ENCODE assay signal across 16 cellular contexts in the genomic region with DNA sequence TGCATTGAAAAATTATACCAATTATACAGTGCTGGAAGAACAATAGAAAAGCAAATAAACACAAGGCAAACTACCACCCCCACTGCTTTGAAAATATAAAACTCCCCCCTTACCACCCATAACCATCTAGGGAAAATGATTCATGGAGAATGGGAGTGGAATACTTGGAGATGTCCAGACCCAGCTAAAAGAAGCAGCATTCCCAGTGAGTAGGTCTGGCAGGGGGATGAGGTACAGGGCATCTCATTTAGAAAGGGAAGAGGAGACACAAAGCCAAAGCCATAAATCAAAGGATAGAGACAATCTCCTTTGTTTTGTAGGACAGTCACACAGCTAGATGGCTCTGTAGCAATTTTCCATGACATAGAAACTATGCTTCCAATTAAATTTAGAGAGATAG. TPM values are rescaled to one million over a fixed set of nuclear protein-coding genes. Genes with fewer than 3 reads are reported as not detected.
DNase-seq lines count a peak whose midpoint lies in the region; ATAC-seq, FAIRE-seq and TF ChIP-seq lines count a peak whose summit lies in the region.
"Had no signal": no experiment of that assay in that cellular context is flagged by ENCODE, and none has a peak within 500 bp of the region (broad histone marks: within the 10 kb centered on the region; RNA-seq: fewer than 3 reads in every experiment).

No MANE protein-coding gene starts in this region.

- H3K36me3 ChIP-seq in GM12878 (ENCODE audit: control insufficient read depth in 2 of 2, insufficient read depth in 2 of 2, low read length in 1 of 2) (peaks cover 28 to 50% of the 10 kb centered on the region in 2 experiments), mesodermal cell (ENCODE audit: control insufficient read depth, insufficient read depth, low read length) (peaks cover 99% of the 10 kb centered on the region)

- ATAC-seq in GM12878, result no peak
- no peak for ATAC-seq in effector memory CD8-positive, alpha-beta T cell (replicated peaks)
- ATAC-seq in activated T-cell treated with anti-CD3 and anti-CD28 coated beads, Interleukin-2, amount 50 U/mL, for 4 hours, result no peak
- ATAC-seq: T-cell had no signal

- no peak overlapping the region for H3K9ac ChIP-seq in GM12878 (ENCODE audit: control insufficient read depth, insufficient read depth, low read length)
- H3K9ac ChIP-seq: BLaER1 treated with 17β-estradiol and CSF1 and Interleukin-3, amounts not matched to agents 10 nM and 100 nM had no signal

- no peak overlapping the region for H2AFZ ChIP-seq in GM12878 (ENCODE audit: control insufficient read depth, low read depth, low read length)

- H3K4me1 ChIP-seq in GM12878 (ENCODE audit: control insufficient read depth, insufficient read depth, low read length), result peaks cover 5% of the 10 kb centered on the region
- peaks cover 21% of the 10 kb centered on the region for H3K4me1 ChIP-seq in mesodermal cell (ENCODE audit: control insufficient read depth, insufficient read depth, low read length, poor library complexity, severe bottlenecking)

- no peaks in the 10 kb centered on the region for H3K9me3 Mint-ChIP-seq in effector memory CD8-positive, alpha-beta T cell
- H3K9me3 Mint-ChIP-seq in activated T-cell treated with anti-CD3 and anti-CD28 coated beads, Interleukin-2, amount 50 U/mL, for 4 hours, result no peaks in the 10 kb centered on the region
- H3K9me3 Mint-ChIP-seq: T-cell had no signal

- H3K27ac ChIP-seq in GM12878 (ENCODE audit: control insufficient read depth, insufficient read depth) (0 out of 2 replicates have a peak overlapping the region, but pooled peaks have one; percentile 17), mesodermal cell (ENCODE audit: low read depth, low read length, severe bottlenecking) (peak overlapping the region; percentile 38)
- H3K27ac ChIP-seq: BLaER1 treated with 17β-estradiol and CSF1 and Interleukin-3, amounts not matched to agents 10 nM and 100 nM had no signal

- intact Hi-C loops in GM12878 (cut with micrococcal nuclease; ENCODE audit: unreplicated experiment), result no loop called here

- H3K4me1 Mint-ChIP-seq in effector memory CD8-positive, alpha-beta T cell (ENCODE audit: low read depth in 2 of 2), result peaks cover 0 to 3% of the 10 kb centered on the region in 2 donors
- no peaks in the 10 kb centered on the region for H3K4me1 Mint-ChIP-seq in activated T-cell treated with anti-CD3 and anti-CD28 coated beads, Interleukin-2, amount 50 U/mL, for 4 hours (ENCODE audit: low read depth)
- H3K4me1 Mint-ChIP-seq: T-cell had no signal

- H3K36me3 Mint-ChIP-seq in effector memory CD8-positive, alpha-beta T cell (ENCODE audit: insufficient read depth), result peaks cover 55% of the 10 kb centered on the region
- peaks cover 50% of the 10 kb centered on the region for H3K36me3 Mint-ChIP-seq in activated T-cell treated with anti-CD3 and anti-CD28 coated beads, Interleukin-2, amount 50 U/mL, for 4 hours (ENCODE audit: insufficient read depth)

- no peak for TF ChIP-seq RAD21 in GM12878 (IDR thresholded peaks at IDR 0.05; ENCODE audit: insufficient read depth, low read depth, low read length)

- no TSS peak for BruUV-seq in GM12878 (replicated peaks; lab: Mats Ljungman, UMichigan)

- H3K9me3 ChIP-seq in GM12878 (replicated peaks; ENCODE audit: control insufficient read depth, insufficient read depth, low read length), result no peaks in the 10 kb centered on the region
- no peaks in the 10 kb centered on the region for H3K9me3 ChIP-seq in mesodermal cell (ENCODE audit: control insufficient read depth, low read length)

- H3K4me3 ChIP-seq in GM12878 (no peak overlapping the region), mesodermal cell (ENCODE audit: extremely low read depth, insufficient read depth, low read length, poor library complexity, severe bottlenecking) (no peak overlapping the region)
- H3K4me3 ChIP-seq: BLaER1 treated with 17β-estradiol and CSF1 and Interleukin-3, amounts not matched to agents 10 nM and 100 nM had no signal

- no peaks in the 10 kb centered on the region for H4K20me1 ChIP-seq in GM12878 (ENCODE audit: control insufficient read depth, insufficient read depth)
- H4K20me1 ChIP-seq: BLaER1 treated with 17β-estradiol and CSF1 and Interleukin-3, amounts not matched to agents 10 nM and 100 nM had no signal

- TF ChIP-seq EP300 in GM12878 (IDR thresholded peaks at IDR 0.05; ENCODE audit: borderline replicate concordance in 1 of 2, control insufficient read depth in 1 of 2, low read depth in 2 of 2, low read length in 2 of 2), result no peak

- no peak for FAIRE-seq in GM12878 (lab: Jason Lieb, UNC)
- FAIRE-seq: islet of Langerhans had no signal

- no peak for TF ChIP-seq POLR2A in GM12878 (IDR thresholded peaks at IDR 0.05; ENCODE audit: low read depth, low read length)

- H3K79me2 ChIP-seq in GM12878 (ENCODE audit: control insufficient read depth, insufficient read depth, low read length), result no peaks in the 10 kb centered on the region

- CTCF ChIA-PET in GM12878 (lab: Yijun Ruan, JAX), result interaction anchor here (0.6 to 1.0 kb wide), 2 partner anchors 32 to 90 kb away, joined by 3 read pairs; no protein-coding TSS in a partner anchor

- no peak overlapping the region for H3K4me2 ChIP-seq in GM12878 (ENCODE audit: control insufficient read depth, insufficient read depth)
- H3K4me2 ChIP-seq: BLaER1 treated with 17β-estradiol and CSF1 and Interleukin-3, amounts not matched to agents 10 nM and 100 nM had no signal

- no peaks in the 10 kb centered on the region for H3K27me3 ChIP-seq in GM12878 (replicated peaks in 1 of 2; ENCODE audit: control insufficient read depth in 2 of 2, insufficient read depth in 2 of 2, low read length in 1 of 2)
- H3K27me3 ChIP-seq: BLaER1 treated with 17β-estradiol and CSF1 and Interleukin-3, amounts not matched to agents 10 nM and 100 nM had no signal

- in situ Hi-C loops in GM12878 (cut with MboI), result no loop called here

- no peak overlapping the region for H3K4me3 Mint-ChIP-seq in effector memory CD8-positive, alpha-beta T cell
- H3K4me3 Mint-ChIP-seq in activated T-cell treated with anti-CD3 and anti-CD28 coated beads, Interleukin-2, amount 50 U/mL, for 4 hours, result no peak overlapping the region
- H3K4me3 Mint-ChIP-seq: T-cell had no signal

- H3K27me3 Mint-ChIP-seq in effector memory CD8-positive, alpha-beta T cell, result no peaks in the 10 kb centered on the region
- H3K27me3 Mint-ChIP-seq in activated T-cell treated with anti-CD3 and anti-CD28 coated beads, Interleukin-2, amount 50 U/mL, for 4 hours (ENCODE audit: low read depth), result no peaks in the 10 kb centered on the region
- H3K27me3 Mint-ChIP-seq: progenitor cell of endocrine pancreas, T-cell had no signal

- SMC1A ChIA-PET in GM12878 (lab: Charles Lee; ENCODE audit: uncharacterized antibody, unreplicated experiment), result interaction anchor here (0.5 to 2.7 kb wide), 7 partner anchors 12 to 228 kb away, joined by 3 to 13 read pairs (median 4); no protein-coding TSS in a partner anchor

- RAD21 ChIA-PET in GM12878 (lab: Charles Lee; ENCODE audit: unreplicated experiment), result interaction anchor here (0.7 to 0.9 kb wide), 2 partner anchors 12 to 17 kb away, joined by 3 read pairs; no protein-coding TSS in a partner anchor

- no peak for TF ChIP-seq CTCF in GM12878 (IDR thresholded peaks at IDR 0.05 in 2 of 3, conservative IDR thresholded peaks at IDR 0.05 in 1 of 3; ENCODE audit: control insufficient read depth in 2 of 3, extremely low read depth in 1 of 3, insufficient read depth in 1 of 3, low read depth in 3 of 3, low read length in 3 of 3)

- no peak overlapping the region for H3K27ac Mint-ChIP-seq in effector memory CD8-positive, alpha-beta T cell
- H3K27ac Mint-ChIP-seq: progenitor cell of endocrine pancreas, T-cell had no signal

- DNase-seq in AG20443 (ENCODE audit: low spot score) (peak; percentile 18), NCI-H69 (lab: John Stamatoyannopoulos, UW) (peak; percentile 63), GM12878 (ENCODE audit: low read depth, low spot score) (no peak), iPS-NIHi7 (ENCODE audit: extremely low spot score) (no peak)
- no peak for DNase-seq in effector memory CD8-positive, alpha-beta T cell
- DNase-seq in activated naive CD4-positive, alpha-beta T cell treated with Interleukin-2 at 50 U/mL for 16 hours, result no peak
- DNase-seq in activated T-cell treated with anti-CD3 and anti-CD28 coated beads, Interleukin-2, amount 50 U/mL, for 4 hours, result no peak
- DNase-seq: activated T-cell treated with anti-CD3 and anti-CD28 coated beads, Interleukin-2, amount 50 U/mL, for 1 hour; anterior cingulate cortex; GF-D8; NCI-H2171 treated with DMSO at 0.1 percent for 48 hours; T-cell had no signal

- POLR2A ChIA-PET in GM12878 (lab: Charles Lee), result no interaction called here

TF ChIP-seq in GM12878, 131 proteins besides CTCF, POLR2A, EP300 and RAD21 (continues in another document):
- no peak for TF ChIP-seq RCOR1 (conservative IDR thresholded peaks at IDR 0.05; ENCODE audit: low read depth, low read length)

RNA-seq across cellular contexts. Expression of a gene that starts 36.0 kb away (rescaled TPM):
- 101 and 104 TPM in 2 replicates for total RNA-seq in GM12878 (2013; cell fraction: nucleolus; rRNA removed)
- 23.3 and 29.9 TPM in 2 replicates for total RNA-seq in GM12878 (2014; rRNA removed)
- 26.8 and 29.9 TPM in 2 replicates for total RNA-seq in GM12878 (2014; rRNA removed; fragmentation: Illumina TruSeq; extraction: Trizol)
- 15.9 and 17.7 TPM in 2 replicates for total RNA-seq in GM12878 (2021)
- polyA plus RNA-seq in GM12878 (2011; ENCODE audit: low read depth), result 0.38 TPM
- 33.0 and 39.3 TPM in 2 replicates for polyA plus RNA-seq in GM12878 (2011; rRNA removed)
- 10.4 and 13.1 TPM in 2 replicates for polyA plus RNA-seq in GM12878 (2011; cell fraction: cytosol; rRNA removed)
- 30.1 and 37.0 TPM in 2 replicates for polyA plus RNA-seq in GM12878 (2011; cell fraction: nucleus; rRNA removed)
- 1.1 and 2.5 TPM in 2 replicates for polyA plus RNA-seq in GM12878 (2012)
- 20.9 and 25.8 TPM in 2 replicates for polyA plus RNA-seq in GM12878 (2014; fragmentation: Illumina TruSeq; extraction: Trizol)
- 10 to 100 TPM; 28.3 to 37.1 TPM for polyA plus RNA-seq in GM12878 (2014; fragmentation: Nextera tagmentation; extraction: Ambion mirVana)
- polyA plus RNA-seq in GM12878 (2014; rRNA removed), result 19.8 and 20.4 TPM in 2 replicates
- 10 to 100 TPM; 10.4 TPM for polyA plus RNA-seq in GM12878 (2016; fragmentation: Nextera tagmentation; extraction: Ambion mirVana)
- polyA minus RNA-seq in GM12878 (2011; rRNA and poly(A)+ RNA removed), result 50.7 and 57.1 TPM in 2 replicates
- polyA minus RNA-seq in GM12878 (2011; cell fraction: cytosol; rRNA and poly(A)+ RNA removed), result 9.2 and 11.4 TPM in 2 replicates
- polyA minus RNA-seq in GM12878 (2011; cell fraction: nucleus; rRNA and poly(A)+ RNA removed), result 76.5 and 96.6 TPM in 2 replicates
- polyA plus RNA-seq in mesodermal cell (2013, experiment 1 of 2), result 0.96 TPM
- 0.96 TPM for polyA plus RNA-seq in mesodermal cell (2013, experiment 2 of 2)
- total RNA-seq in activated T-cell treated with anti-CD3 and anti-CD28 coated beads, Interleukin-2, amount 50 U/mL, for 4 hours, result 1 to 10 TPM; 1.2 to 4.3 (median 1.3) TPM
- total RNA-seq: T-cell had no signal

Comparison
In these comparisons a context has a peak if more than half of its experiments do, and no peak if none do; other contexts are left out.
1. DNase-seq: peak in AG20443 (single experiment) and NCI-H69 (single experiment); none in GM12878 (single experiment), iPS-NIHi7 (single experiment), effector memory CD8-positive, alpha-beta T cell (0 of 3), activated naive CD4-positive, alpha-beta T cell treated with Interleukin-2 at 50 U/mL for 16 hours (single experiment) and activated T-cell treated with anti-CD3 and anti-CD28 coated beads, Interleukin-2, amount 50 U/mL, for 4 hours (single experiment).